In genomic region chr3:129435367-129435766, GRCh38 we compare ENCODE assay signal across 20 cellular contexts. TPM values are rescaled to one million over a fixed set of nuclear protein-coding genes. Genes with fewer than 3 reads are reported as not detected.
DNase-seq lines count a peak whose midpoint lies in the region; ATAC-seq and TF ChIP-seq lines count a peak whose summit lies in the region.
"Had no signal": no experiment of that assay in that cellular context is flagged by ENCODE, and none has a peak within 500 bp of the region (broad histone marks: within the 10 kb centered on the region; RNA-seq: fewer than 3 reads in every experiment).

No MANE protein-coding gene starts in this region.

- peaks cover 1% of the 10 kb centered on the region for H3K27me3 Mint-ChIP-seq in IgD-negative memory B cell

- no peaks in the 10 kb centered on the region for H3K9me3 Mint-ChIP-seq in IgD-negative memory B cell

- H3K9ac ChIP-seq in SK-N-SH, result no peak overlapping the region
- peak overlapping the region; percentile 66 for H3K9ac ChIP-seq in adipocyte (ENCODE audit: low read length)
- peak overlapping the region; percentile 6 for H3K9ac ChIP-seq in rectal smooth muscle tissue (ENCODE audit: low read length)

- H3K4me2 ChIP-seq in SK-N-SH, result no peak overlapping the region

- TF ChIP-seq CTCF in SK-N-SH (IDR thresholded peaks at IDR 0.05), result 0 out of 2 replicates have a peak, but pooled peaks have one; percentile 6

- no peaks in the 10 kb centered on the region for H3K9me2 ChIP-seq in SK-N-SH

- POLR2A ChIA-PET in SK-N-SH (lab: Yijun Ruan, JAX), result no interaction called here

- 89% methylated on average over 1 of the region's 1 CpG for WGBS in SK-N-SH (ENCODE audit: low lambda C conversion rate)

- peak overlapping the region; percentile 34 to 96 (median 68) for H3K27ac Mint-ChIP-seq in IgD-negative memory B cell

- peak overlapping the region; percentile 79 to 97 (median 93) for H3K4me3 Mint-ChIP-seq in IgD-negative memory B cell

- H3K27ac ChIP-seq in SK-N-SH (ENCODE audit: low read depth in 2 of 2, low read length in 1 of 2) (no peak overlapping the region), rectal smooth muscle tissue (ENCODE audit: low read depth, low read length) (no peak overlapping the region)
- H3K27ac ChIP-seq: 22Rv1, sigmoid colon had no signal

- H3K9me3 ChIP-seq in SK-N-SH, result no peaks in the 10 kb centered on the region
- no peaks in the 10 kb centered on the region for H3K9me3 ChIP-seq in adipocyte (ENCODE audit: control insufficient read depth, low read length)
- H3K9me3 ChIP-seq: sigmoid colon had no signal

- peaks cover 12% of the 10 kb centered on the region for H3K36me3 Mint-ChIP-seq in IgD-negative memory B cell

- peaks cover 14% of the 10 kb centered on the region for H3F3A ChIP-seq in SK-N-SH (replicated peaks; ENCODE audit: insufficient read depth)

- no peak for TF ChIP-seq EP300 in SK-N-SH (IDR thresholded peaks at IDR 0.05; ENCODE audit: borderline replicate concordance in 1 of 2, low read depth in 1 of 2, low read length in 1 of 2)

- H3K27me3 ChIP-seq in SK-N-SH (ENCODE audit: insufficient read depth) (no peaks in the 10 kb centered on the region), adipocyte (replicated peaks; ENCODE audit: control insufficient read depth, insufficient read depth, low read length) (no peaks in the 10 kb centered on the region), rectal smooth muscle tissue (ENCODE audit: control insufficient read depth, insufficient read depth, low read length) (no peaks in the 10 kb centered on the region)
- H3K27me3 ChIP-seq: sigmoid colon had no signal

- H3K79me2 ChIP-seq in SK-N-SH (ENCODE audit: insufficient read depth), result peaks cover 24% of the 10 kb centered on the region

- ATAC-seq in SK-N-SH treated with all-trans-retinoic acid at 6 μM for 48 hours (no peak), esophagus mucosa (no peak), GM18502 (IDR thresholded peaks at IDR 0.05; ENCODE audit: poor library complexity, unreplicated experiment) (no peak)
- ATAC-seq: Panc1 had no signal

- H4K20me1 ChIP-seq in SK-N-SH (ENCODE audit: insufficient read depth), result no peaks in the 10 kb centered on the region

- H3K4me1 ChIP-seq in SK-N-SH (ENCODE audit: control insufficient read depth in 1 of 2, insufficient read depth in 2 of 2, low read depth in 1 of 2, low read length in 1 of 2) (peaks cover 6% of the 10 kb centered on the region in 2 experiments; a peak in 2 of 4 replicates), adipocyte (ENCODE audit: control insufficient read depth, insufficient read depth, low read length) (peaks cover 39% of the 10 kb centered on the region), rectal smooth muscle tissue (ENCODE audit: control insufficient read depth, insufficient read depth, low read length) (no peaks in the 10 kb centered on the region)

- H2AFZ ChIP-seq in SK-N-SH (ENCODE audit: low read depth), result no peak overlapping the region

- DNase-seq in SK-N-SH (no peak), adipocyte (ENCODE audit: low read depth) (no peak), GM19240 (ENCODE audit: insufficient read length, low spot score) (no peak)
- DNase-seq: activated CD4-positive, alpha-beta T cell treated with anti-CD3 and anti-CD28 coated beads for 4 hours; activated gamma-delta T cell treated with Interleukin-2 at 50 U/mL for 16 hours; Calu3; central memory CD4-positive, alpha-beta T cell; head of caudate nucleus; kidney glomerular epithelial cell; NCI-H1105 treated with DMSO at 0.1 percent for 48 hours; NCI-H2227 treated with DMSO at 0.1 percent for 48 hours; sigmoid colon; T-helper 2 cell had no signal

- CTCF ChIA-PET in SK-N-SH (lab: Yijun Ruan, JAX), result interaction anchor here (1.0 kb wide), 1 partner anchor 15 kb away, joined by 3 read pairs; no protein-coding TSS in a partner anchor

- peaks cover 42 to 55% (median 42%) of the 10 kb centered on the region in 3 donors for H3K4me1 Mint-ChIP-seq in IgD-negative memory B cell

- H3K4me3 ChIP-seq in SK-N-SH (ENCODE audit: low read depth in 2 of 2, low read length in 1 of 2) (no peak overlapping the region), adipocyte (ENCODE audit: low read length) (peak overlapping the region; percentile 57), rectal smooth muscle tissue (ENCODE audit: low read length) (no peak overlapping the region)
- H3K4me3 ChIP-seq: sigmoid colon had no signal

- H3K36me3 ChIP-seq in SK-N-SH (replicated peaks in 1 of 2; ENCODE audit: control insufficient read depth in 1 of 2, insufficient read depth in 2 of 2, low read length in 1 of 2) (peaks cover 70 to 72% of the 10 kb centered on the region in 2 experiments), adipocyte (ENCODE audit: control insufficient read depth, insufficient read depth, low read length, severe bottlenecking) (peaks cover 73% of the 10 kb centered on the region), rectal smooth muscle tissue (ENCODE audit: control insufficient read depth, insufficient read depth, low read length) (peaks cover 31% of the 10 kb centered on the region)

- no peak for TF ChIP-seq RAD21 in SK-N-SH (IDR thresholded peaks at IDR 0.05; ENCODE audit: low read length)

TF ChIP-seq in SK-N-SH, 30 proteins besides CTCF, POLR2A, EP300 and RAD21:
- TF ChIP-seq RXRA (IDR thresholded peaks at IDR 0.05; ENCODE audit: borderline replicate concordance, low read depth) (no peak), FOXM1 (IDR thresholded peaks at IDR 0.05; ENCODE audit: low read depth) (no peak)

TF ChIP-seq in SK-N-SH treated with all-trans-retinoic acid at 6 μM for 48 hours, 23 proteins besides CTCF, POLR2A, EP300 and RAD21:
- TF ChIP-seq PATZ1 (CRISPR knock-in tag; IDR thresholded peaks at IDR 0.05; ENCODE audit: borderline replicate concordance) (no peak), ESRRG (CRISPR knock-in tag; IDR thresholded peaks at IDR 0.05) (no peak), SNAI2 (CRISPR knock-in tag; IDR thresholded peaks at IDR 0.05) (no peak), ISL1 (CRISPR knock-in tag; IDR thresholded peaks at IDR 0.05) (no peak), ZFP30 (CRISPR knock-in tag; IDR thresholded peaks at IDR 0.05) (no peak), ZFP3 (CRISPR knock-in tag; IDR thresholded peaks at IDR 0.05) (no peak), CREB5 (CRISPR knock-in tag; IDR thresholded peaks at IDR 0.05; ENCODE audit: low read depth) (no peak), ZNF70 (CRISPR knock-in tag; IDR thresholded peaks at IDR 0.05) (no peak)

RNA-seq across cellular contexts. Expression of gene MBD4, which starts 4.4 kb away (rescaled TPM):
- 11.1 and 11.7 TPM in 2 replicates for polyA plus RNA-seq in SK-N-SH (2012; rRNA removed)
- 10.3 and 12.7 TPM in 2 replicates for polyA plus RNA-seq in SK-N-SH (2012; cell fraction: cytosol; rRNA removed)
- polyA plus RNA-seq in SK-N-SH (2012; cell fraction: nucleus; rRNA removed), result 32.7 and 35.4 TPM in 2 replicates
- 123 TPM for polyA plus RNA-seq in IgD-negative memory B cell
- total RNA-seq in esophagus mucosa, result 20.8 TPM

RNA-seq across cellular contexts. Expression of gene IFT122, which starts 4.7 kb away (rescaled TPM):
- 20.1 and 20.8 TPM in 2 replicates for polyA plus RNA-seq in SK-N-SH (2012; rRNA removed)
- polyA plus RNA-seq in SK-N-SH (2012; cell fraction: cytosol; rRNA removed), result 9.0 and 11.9 TPM in 2 replicates
- 60.6 and 73.3 TPM in 2 replicates for polyA plus RNA-seq in SK-N-SH (2012; cell fraction: nucleus; rRNA removed)
- 4.5 TPM for polyA plus RNA-seq in IgD-negative memory B cell
- total RNA-seq in esophagus mucosa, result 11.2 TPM

RNA-seq across cellular contexts. Expression of gene EFCAB12, which starts 6.9 kb away (rescaled TPM):
- polyA plus RNA-seq in SK-N-SH (2012; rRNA removed) (0.26 and 0.38 TPM in 2 replicates), IgD-negative memory B cell (0.71 TPM)
- polyA plus RNA-seq in SK-N-SH (2012; cell fraction: cytosol; rRNA removed), result 0.04 and 0.09 TPM in 2 replicates
- polyA plus RNA-seq in SK-N-SH (2012; cell fraction: nucleus; rRNA removed), result 1.7 and 1.8 TPM in 2 replicates
- 0.04 TPM for total RNA-seq in esophagus mucosa
